In the genomic region with DNA sequence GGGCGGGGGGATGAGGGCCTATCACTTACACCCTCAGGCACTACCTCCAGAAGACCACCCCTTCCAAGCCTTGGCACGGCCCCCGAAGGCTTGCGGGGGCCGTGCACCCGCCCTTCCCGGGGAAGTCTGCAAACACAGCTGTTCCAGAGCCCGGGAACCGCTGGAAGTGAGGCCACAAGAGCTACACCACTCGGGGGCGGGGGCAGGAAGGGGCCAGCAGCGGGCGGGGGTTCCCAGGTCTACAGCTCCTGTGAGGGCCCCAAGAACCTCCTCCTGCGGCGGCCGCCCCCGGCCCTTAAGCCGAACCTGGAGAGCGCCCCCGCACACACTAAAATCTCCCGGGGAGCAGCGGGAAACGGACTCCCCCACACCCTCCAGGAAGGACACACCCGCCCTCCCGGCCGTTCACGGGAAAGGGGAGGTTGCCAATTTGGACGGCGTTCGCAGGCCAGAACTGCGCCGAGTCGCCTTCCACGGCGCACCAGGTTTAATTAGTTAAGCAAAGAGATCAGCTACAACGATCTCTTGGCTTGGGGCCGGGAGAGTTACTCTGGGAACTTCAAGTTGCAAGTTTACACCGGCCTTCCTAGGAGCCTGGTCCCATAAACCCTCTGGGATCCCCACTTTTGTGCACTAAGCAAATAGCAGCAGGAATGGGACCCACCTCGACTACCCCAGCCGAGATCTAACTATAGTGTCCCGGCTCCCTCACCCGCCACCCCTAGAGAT, we compare ENCODE assay signal across 9 cellular contexts. TPM values are rescaled to one million over a fixed set of nuclear protein-coding genes. Genes with fewer than 3 reads are reported as not detected.
DNase-seq lines count a peak whose midpoint lies in the region; ATAC-seq, FAIRE-seq and TF ChIP-seq lines count a peak whose summit lies in the region.
"Had no signal": no experiment of that assay in that cellular context is flagged by ENCODE, and none has a peak within 500 bp of the region (broad histone marks: within the 10 kb centered on the region; RNA-seq: fewer than 3 reads in every experiment).

No MANE protein-coding gene starts in this region.

- TF ChIP-seq CTCF in astrocyte of the cerebellum (IDR thresholded peaks at IDR 0.05; ENCODE audit: low read depth, low read length, missing control alignments) = no peak
- TF ChIP-seq CTCF in D721Med (IDR thresholded peaks at IDR 0.05; ENCODE audit: insufficient read depth, missing control alignments) = no peak

- no CpG with 5 or more reads among the region's 42 CpGs for WGBS in iPS DF 6.9 (ENCODE audit: insufficient coverage, insufficient read length)

- H3K9me3 ChIP-seq in iPS DF 6.9 (ENCODE audit: control insufficient read depth, insufficient read depth, low read length) (no peaks in the 10 kb centered on the region), skeletal muscle satellite cell (replicated peaks; ENCODE audit: low read length) (no peaks in the 10 kb centered on the region)

- H3K4me1 ChIP-seq in iPS DF 6.9 (ENCODE audit: control insufficient read depth, insufficient read depth, low read length) (peaks cover 7% of the 10 kb centered on the region), skeletal muscle satellite cell (ENCODE audit: control insufficient read depth, insufficient read depth, low read length) (peaks cover 35% of the 10 kb centered on the region)

- H3K27me3 ChIP-seq in iPS DF 6.9 (ENCODE audit: control insufficient read depth, insufficient read depth, low read length) (no peaks in the 10 kb centered on the region), skeletal muscle satellite cell (ENCODE audit: control insufficient read depth, insufficient read depth, low read length) (no peaks in the 10 kb centered on the region)

- H3K4me3 ChIP-seq in astrocyte of the cerebellum (ENCODE audit: low read depth, low read length) (peak overlapping the region; percentile 59), iPS DF 6.9 (ENCODE audit: low read length) (peak overlapping the region; percentile 76; the same call in 1 of the 2 replicates), skeletal muscle satellite cell (ENCODE audit: low read length) (peak overlapping the region; percentile 89)

- in situ Hi-C loops in astrocyte of the cerebellum (cut with HindIII; ENCODE audit: low sequenced_read_pairs) = no loop called here

- no peaks in the 10 kb centered on the region for H3K36me3 ChIP-seq in iPS DF 6.9 (ENCODE audit: control insufficient read depth, insufficient read depth, low read length)
- H3K36me3 ChIP-seq in skeletal muscle satellite cell (ENCODE audit: insufficient read depth, low read length) = peaks cover 5% of the 10 kb centered on the region

- H3K9ac ChIP-seq in skeletal muscle satellite cell (ENCODE audit: low read depth, low read length) = peak overlapping the region; percentile 96

- peak; percentile 24 for DNase-seq in NCI-H2196 (lab: John Stamatoyannopoulos, UW; ENCODE audit: unreplicated experiment)
- no peak for DNase-seq in NCI-H2196 treated with DMSO at 0.1 percent for 48 hours (lab: John Stamatoyannopoulos, UW; ENCODE audit: unreplicated experiment)
- peak; percentile 61 for DNase-seq in NCI-H1092 treated with DMSO at 0.1 percent for 48 hours (lab: John Stamatoyannopoulos, UW)
- DNase-seq in astrocyte of the cerebellum (ENCODE audit: low read depth) = no peak
- DNase-seq in iPS DF 6.9 (ENCODE audit: low read depth, low spot score) = no peak
- no peak for DNase-seq in D721Med (ENCODE audit: insufficient read length, low spot score)
- DNase-seq: DND-41 had no signal

- no peak for FAIRE-seq in D721Med (lab: Jason Lieb, UNC)

- no peak overlapping the region for H3K27ac ChIP-seq in iPS DF 6.9 (ENCODE audit: low read length)

- no peak for ATAC-seq in GM18519 (IDR thresholded peaks at IDR 0.05; ENCODE audit: low FRiP score, unreplicated experiment)

- peak overlapping the region; percentile 91 for H3K4me2 ChIP-seq in skeletal muscle satellite cell (ENCODE audit: low read length)

RNA-seq across cellular contexts. Expression of a gene that starts 1.8 kb away (rescaled TPM):
- 11.1 and 15.2 TPM in 2 replicates for total RNA-seq in skeletal muscle satellite cell (2012; rRNA removed)

Comparison
In these comparisons a context has a peak if more than half of its experiments do, and no peak if none do; other contexts are left out.
1. DNase-seq: peak in NCI-H2196 (single experiment) and NCI-H1092 treated with DMSO at 0.1 percent for 48 hours (single experiment); none in NCI-H2196 treated with DMSO at 0.1 percent for 48 hours (single experiment), astrocyte of the cerebellum (single experiment), iPS DF 6.9 (single experiment) and D721Med (single experiment).
2. Peak in every context shown above with its lines, with median percentiles within 50 percentile points of each other: H3K4me3 ChIP-seq.